Comparison of ENCODE assay signal across 8 cellular contexts in genomic region chr4:70901607-70901983, GRCh38. TPM values are rescaled to one million over a fixed set of nuclear protein-coding genes. Genes with fewer than 3 reads are reported as not detected.
DNase-seq lines count a peak whose midpoint lies in the region; ATAC-seq and TF ChIP-seq lines count a peak whose summit lies in the region.

No MANE protein-coding gene starts in this region.

- intact Hi-C loops in left ventricle myocardium inferior (cut with micrococcal nuclease) (no loop called here), cardiac septum (cut with DNase I) (loop anchor here (5.0 kb wide), 1 partner anchor 91 kb away; the partner anchor contains the start of gene DCK), adrenal gland (cut with DNase I) (loop anchor here (10.0 kb wide), 2 partner anchors 57 to 93 kb away; partner anchors contain the start of gene DCK (in 1 of the 2)), right lobe of liver (cut with DNase I) (no loop called here), transverse colon (cut with DNase I; ENCODE audit: low total_unique reads) (loop anchor here (10.0 kb wide), 1 partner anchor 93 kb away; the partner anchor contains the start of gene DCK)

- no peak for TF ChIP-seq CTCF in left ventricle myocardium inferior (IDR thresholded peaks at IDR 0.05; ENCODE audit: borderline replicate concordance)
- TF ChIP-seq CTCF in adrenal gland (IDR thresholded peaks at IDR 0.05) = no peak
- TF ChIP-seq CTCF in right lobe of liver (IDR thresholded peaks at IDR 0.05) = no peak
- no peak for TF ChIP-seq CTCF in transverse colon (IDR thresholded peaks at IDR 0.05)

- no peak for TF ChIP-seq EP300 in transverse colon (IDR thresholded peaks at IDR 0.05; ENCODE audit: low read depth)

- DNase-seq in left ventricle myocardium inferior = no peak
- DNase-seq in cardiac septum (ENCODE audit: low spot score) = no peak
- no peak for DNase-seq in adrenal gland
- no peak for DNase-seq in right lobe of liver
- no peak for DNase-seq in transverse colon
- DNase-seq in effector CD4-positive, alpha-beta T cell = no peak
- DNase-seq in hippocampal formation (lab: John Stamatoyannopoulos, UW) = no peak
- DNase-seq in NCI-H2227 treated with DMSO at 0.1 percent for 48 hours (lab: John Stamatoyannopoulos, UW) = no peak

- H3K27me3 ChIP-seq in left ventricle myocardium inferior (ENCODE audit: low read depth) (no peaks in the 10 kb centered on the region), adrenal gland (no peaks in the 10 kb centered on the region), right lobe of liver (no peaks in the 10 kb centered on the region), transverse colon (no peaks in the 10 kb centered on the region)

- H3K27ac ChIP-seq in left ventricle myocardium inferior (replicated peaks) (peak overlapping the region; percentile 91), adrenal gland (peak overlapping the region in 3 of 5 donors; percentile 85 to 90 (median 89)), right lobe of liver (peak overlapping the region; percentile 31 to 80 (median 65)), transverse colon (peak overlapping the region; percentile 84 to 91 (median 88))

- peaks cover 14% of the 10 kb centered on the region for H3K36me3 ChIP-seq in left ventricle myocardium inferior
- H3K36me3 ChIP-seq in adrenal gland (replicated peaks in 1 of 2) = no peaks in the 10 kb centered on the region
- H3K36me3 ChIP-seq in right lobe of liver = no peaks in the 10 kb centered on the region
- H3K36me3 ChIP-seq in transverse colon = no peaks in the 10 kb centered on the region

- TF ChIP-seq POLR2A in adrenal gland (IDR thresholded peaks at IDR 0.05) (no peak), right lobe of liver (IDR thresholded peaks at IDR 0.05) (no peak), transverse colon (IDR thresholded peaks at IDR 0.05) (no peak)

- in situ Hi-C loops in transverse colon (cut with MboI; ENCODE audit: low pct_ligation_motif_present in 1 of 4, low pct_unique_long_range_greater_than_20kb in 1 of 4, low sequenced_read_pairs in 3 of 4) = loop anchor here in 1 of 4 donors (25.0 kb wide), 1 partner anchor 111 kb away; no protein-coding TSS in a partner anchor

- WGBS in adrenal gland, 4 donors = 21 to 42% (median 25%) methylated on average over 4 to 8 of the region's 8 CpGs
- 30% methylated on average over 8 of the region's 8 CpGs for WGBS in right lobe of liver (ENCODE audit: insufficient coverage, low coverage, low lambda C conversion rate, missing lambda C conversion rate)
- 11 to 22% methylated on average over 3 to 8 of the region's 8 CpGs for WGBS in transverse colon (ENCODE audit: low coverage in 1 of 2), 2 donors

- peak overlapping the region; percentile 88 for H3K4me3 ChIP-seq in left ventricle myocardium inferior
- H3K4me3 ChIP-seq in adrenal gland = peak overlapping the region; percentile 68 to 99 (median 89)
- peak overlapping the region; percentile 83 to 89 (median 87) for H3K4me3 ChIP-seq in right lobe of liver
- peak overlapping the region; percentile 65 to 91 (median 72) for H3K4me3 ChIP-seq in transverse colon

- H3K9me3 ChIP-seq in left ventricle myocardium inferior (replicated peaks) (no peaks in the 10 kb centered on the region), adrenal gland (replicated peaks in 1 of 3) (no peaks in the 10 kb centered on the region), right lobe of liver (no peaks in the 10 kb centered on the region), transverse colon (no peaks in the 10 kb centered on the region)

- peaks cover 37% of the 10 kb centered on the region for H3K4me1 ChIP-seq in left ventricle myocardium inferior
- peaks cover 0 to 9% of the 10 kb centered on the region in 2 donors for H3K4me1 ChIP-seq in adrenal gland (replicated peaks in 1 of 2)
- H3K4me1 ChIP-seq in right lobe of liver = peaks cover 0 to 2% (median 0%) of the 10 kb centered on the region in 4 donors
- peaks cover 0 to 13% (median 5%) of the 10 kb centered on the region in 4 donors for H3K4me1 ChIP-seq in transverse colon

- ATAC-seq in right lobe of liver = no peak

RNA-seq across cellular contexts. Expression of gene MOB1B, which starts 0.6 kb away (rescaled TPM):
- total RNA-seq in left ventricle myocardium inferior (18.3 TPM), cardiac septum (23.0 TPM), adrenal gland (10 to 100 TPM in 6 of 8 donors, 1 to 10 TPM in 2; 5.8 to 25.4 (median 17.0) TPM), right lobe of liver (10 to 100 TPM in 1 of 6 experiments, 1 to 10 TPM in 5; 4.4 to 13.0 (median 6.5) TPM), transverse colon (10 to 100 TPM in 2 of 4 donors, 1 to 10 TPM in 2; 6.7 to 15.4 (median 11.0) TPM)
- polyA plus RNA-seq in adrenal gland = 10 to 100 TPM in 1 of 3 donors, 1 to 10 TPM in 2; 3.5 to 15.7 (median 3.6) TPM

Comparison
In these comparisons a context has a peak if more than half of its experiments do, and no peak if none do; other contexts are left out.
1. intact Hi-C loops: an anchor here in cardiac septum (5.0 kb wide), adrenal gland (10.0 kb wide) and transverse colon (10.0 kb wide); none called in left ventricle myocardium inferior and right lobe of liver.